ENCODE assay signal across 8 cellular contexts in genomic region chr5:78591972-78592700, GRCh38. TPM values are rescaled to one million over a fixed set of nuclear protein-coding genes. Genes with fewer than 3 reads are reported as not detected.
DNase-seq lines count a peak whose midpoint lies in the region; ATAC-seq, FAIRE-seq and TF ChIP-seq lines count a peak whose summit lies in the region.

No MANE protein-coding gene starts in this region.

- peaks cover 0 to 5% of the 10 kb centered on the region in 2 donors for H3K36me3 Mint-ChIP-seq in naive B cell

- CTCF ChIA-PET in PC-3 (lab: Charles Lee), result no interaction called here

- DNase-seq in GM18507 (ENCODE audit: extremely low spot score, insufficient read length, low read depth), result no peak
- no peak for DNase-seq in PC-3
- no peak for DNase-seq in naive B cell
- no peak for DNase-seq in globus pallidus (ENCODE audit: low spot score)
- no peak for DNase-seq in pancreas
- DNase-seq in HCEC 1CT, result no peak
- DNase-seq in effector CD4-positive, alpha-beta T cell, result no peak

- H3K27ac ChIP-seq in PC-3 (ENCODE audit: low read length), result peak overlapping the region; percentile 99
- peak overlapping the region in 1 of 4 donors; percentile 45 for H3K27ac ChIP-seq in pancreas

- H3K9me3 ChIP-seq in PC-3 (ENCODE audit: low read length), result no peaks in the 10 kb centered on the region
- H3K9me3 ChIP-seq in pancreas, result no peaks in the 10 kb centered on the region

- H3K79me2 ChIP-seq in PC-3 (ENCODE audit: low read length), result peaks cover 85% of the 10 kb centered on the region

- H3K4me1 ChIP-seq in PC-3 (ENCODE audit: insufficient read depth, low read length) (peaks cover 84% of the 10 kb centered on the region), pancreas (peaks cover 28 to 60% (median 48%) of the 10 kb centered on the region in 3 donors)

- BruUV-seq in PC-3 (replicated peaks; lab: Mats Ljungman, UMichigan), result no TSS peak

- intact Hi-C loops in PC-3 (cut with micrococcal nuclease) (loop anchor here (1.0 to 5.0 kb wide), 2 partner anchors 46 to 85 kb away; no protein-coding TSS in a partner anchor), pancreas (cut with DNase I) (no loop called here)

- peak overlapping the region in 2 of 8 donors; percentile 31 to 48 for H3K4me3 Mint-ChIP-seq in naive B cell

- H3K27me3 Mint-ChIP-seq in naive B cell, result no peaks in the 10 kb centered on the region

- peak overlapping the region; percentile 88 for H3K9ac ChIP-seq in PC-3 (ENCODE audit: low read length)

- no peak overlapping the region for H2AFZ ChIP-seq in PC-3 (ENCODE audit: low read length)

- peak; percentile 66 for ATAC-seq in HG02588 (IDR thresholded peaks at IDR 0.05; ENCODE audit: unreplicated experiment)
- ATAC-seq in PC-3, result no peak
- ATAC-seq in naive B cell (ENCODE audit: low read depth in 2 of 2), result peak; percentile 53 to 70
- no peak for ATAC-seq in pancreas

- H3F3A ChIP-seq in PC-3 (ENCODE audit: low read length, unreplicated experiment), result peaks cover 5% of the 10 kb centered on the region

- POLR2A ChIA-PET in PC-3 (lab: Charles Lee; ENCODE audit: unreplicated experiment), result no interaction called here

- peaks cover 17 to 29% (median 19%) of the 10 kb centered on the region in 3 donors for H3K4me1 Mint-ChIP-seq in naive B cell

- peak overlapping the region; percentile 72 for H3K4me2 ChIP-seq in PC-3 (ENCODE audit: low read length)

- H3K27ac Mint-ChIP-seq in naive B cell, result peak overlapping the region in 4 of 6 donors; percentile 1 to 11 (median 6)

- no peaks in the 10 kb centered on the region for H3K9me2 ChIP-seq in PC-3 (replicated peaks; ENCODE audit: low read length)

- no peak for TF ChIP-seq CTCF in PC-3 (conservative IDR thresholded peaks at IDR 0.05; ENCODE audit: low read depth, low read length)
- TF ChIP-seq CTCF in pancreas (IDR thresholded peaks at IDR 0.05), result no peak

- WGBS in pancreas, 2 donors, result 73 to 77% methylated on average over 9 of the region's 9 CpGs

- H3K4me3 ChIP-seq in PC-3 (ENCODE audit: low read length) (0 out of 2 replicates have a peak overlapping the region, but pooled peaks have one; percentile 24), pancreas (no peak overlapping the region)

- no peaks in the 10 kb centered on the region for H3K27me3 ChIP-seq in PC-3 (ENCODE audit: low read length)
- H3K27me3 ChIP-seq in pancreas, result no peaks in the 10 kb centered on the region

- H3K36me3 ChIP-seq in PC-3 (ENCODE audit: low read depth, low read length) (peaks cover 8% of the 10 kb centered on the region; the same call in 1 of the 2 replicates), pancreas (no peaks in the 10 kb centered on the region)

- FAIRE-seq in GM18507 (lab: Jason Lieb, UNC) (peak; percentile 75), pancreas (lab: Jason Lieb, UNC) (no peak)

- H3K9me3 Mint-ChIP-seq in naive B cell, result no peaks in the 10 kb centered on the region

- no peaks in the 10 kb centered on the region for H4K20me1 ChIP-seq in PC-3 (ENCODE audit: low read length)

RNA-seq across cellular contexts. Expression of gene LHFPL2, which starts 56.4 kb away (rescaled TPM):
- total RNA-seq in PC-3 (2014; rRNA removed) (19.4 and 21.7 TPM in 2 replicates), pancreas (10 to 100 TPM; 10.7 to 28.4 (median 15.3) TPM)
- polyA plus RNA-seq in naive B cell (ENCODE audit: low read depth in 6 of 6) (10 to 100 TPM in 4 of 6 donors, 1 to 10 TPM in 2; 8.1 to 15.0 (median 12.3) TPM), pancreas (1 to 10 TPM; 4.0 to 5.0 TPM)

Comparison
In these comparisons a context has a peak if more than half of its experiments do, and no peak if none do; other contexts are left out.
1. ATAC-seq: peak in HG02588 (single experiment) and naive B cell (2 of 2); none in PC-3 (single experiment) and pancreas (0 of 4).